Comparison of ENCODE assay signal across 1 cellular context in genomic region chr1:22910986-22911651, GRCh38.
TF ChIP-seq lines count a peak whose summit lies in the region.

No MANE protein-coding gene starts in this region.

TF ChIP-seq in HEK293, 187 proteins besides CTCF, POLR2A, EP300 and RAD21 (continued from another document and continues in another):
- no peak for TF ChIP-seq ZNF449 (tag by site-specific recombination; IDR thresholded peaks at IDR 0.05)
- TF ChIP-seq ZNF658 (tag by site-specific recombination; IDR thresholded peaks at IDR 0.05), result no peak
- no peak for TF ChIP-seq REPIN1 (tag by site-specific recombination; IDR thresholded peaks at IDR 0.05; ENCODE audit: low read depth)
- TF ChIP-seq ZNF18 (tag by site-specific recombination; IDR thresholded peaks at IDR 0.05), result no peak
- no peak for TF ChIP-seq ZBTB48 (tag by site-specific recombination; IDR thresholded peaks at IDR 0.05)
- TF ChIP-seq SETDB1 (IDR thresholded peaks at IDR 0.05; ENCODE audit: insufficient read length, low read length), result no peak
- TF ChIP-seq PRDM10 (tag by site-specific recombination; IDR thresholded peaks at IDR 0.05), result no peak
- TF ChIP-seq ZBTB6 (tag by site-specific recombination; IDR thresholded peaks at IDR 0.05), result no peak
- no peak for TF ChIP-seq ZNF514 (tag by site-specific recombination; IDR thresholded peaks at IDR 0.05)
- TF ChIP-seq ELK4 (IDR thresholded peaks at IDR 0.05; ENCODE audit: borderline replicate concordance, low read depth, low read length), result no peak
- peak; percentile 63; the same call in 1 of the 2 replicates for TF ChIP-seq ZNF292 (tag by site-specific recombination; IDR thresholded peaks at IDR 0.05; ENCODE audit: borderline replicate concordance, low read depth)
- no peak for TF ChIP-seq ZNF24 (tag by site-specific recombination; IDR thresholded peaks at IDR 0.05)
- no peak for TF ChIP-seq ZBTB17 (tag by site-specific recombination; IDR thresholded peaks at IDR 0.05)
- no peak for TF ChIP-seq ZNF488 (tag by site-specific recombination; IDR thresholded peaks at IDR 0.05)
- no peak for TF ChIP-seq ZNF473 (tag by site-specific recombination; IDR thresholded peaks at IDR 0.05)
- TF ChIP-seq ZNF302 (tag by site-specific recombination; IDR thresholded peaks at IDR 0.05; ENCODE audit: low read depth), result no peak
- 0 out of 2 replicates have a peak, but pooled peaks have one; percentile 47 for TF ChIP-seq ZNF558 (tag by site-specific recombination; IDR thresholded peaks at IDR 0.05)
- no peak for TF ChIP-seq ZNF560 (tag by site-specific recombination; IDR thresholded peaks at IDR 0.05; ENCODE audit: borderline replicate concordance)
- TF ChIP-seq ZEB2 (tag by site-specific recombination; IDR thresholded peaks at IDR 0.05), result no peak
- no peak for TF ChIP-seq OVOL3 (tag by site-specific recombination; IDR thresholded peaks at IDR 0.05)
- TF ChIP-seq ZBTB10 (tag by site-specific recombination; IDR thresholded peaks at IDR 0.05), result no peak
- no peak for TF ChIP-seq TRIM28 (IDR thresholded peaks at IDR 0.05; ENCODE audit: borderline replicate concordance, low read length)
- TF ChIP-seq GLIS1 (tag by site-specific recombination; IDR thresholded peaks at IDR 0.05), result no peak
- TF ChIP-seq ZNF645 (tag by site-specific recombination; IDR thresholded peaks at IDR 0.05), result no peak
- TF ChIP-seq ZNF610 (tag by site-specific recombination; IDR thresholded peaks at IDR 0.05; ENCODE audit: borderline replicate concordance), result no peak
- peak; percentile 86 for TF ChIP-seq ZNF518A (tag by site-specific recombination; conservative IDR thresholded peaks at IDR 0.05; ENCODE audit: low read depth)
- TF ChIP-seq ZNF280C (tag by site-specific recombination; IDR thresholded peaks at IDR 0.05), result no peak
- no peak for TF ChIP-seq KLF8 (tag by site-specific recombination; IDR thresholded peaks at IDR 0.05)
- no peak for TF ChIP-seq FEZF1 (tag by site-specific recombination; IDR thresholded peaks at IDR 0.05)
- TF ChIP-seq SALL2 (tag by site-specific recombination; IDR thresholded peaks at IDR 0.05; ENCODE audit: borderline replicate concordance), result no peak
- no peak for TF ChIP-seq ZNF585B (tag by site-specific recombination; IDR thresholded peaks at IDR 0.05)
- no peak for TF ChIP-seq YY1 (tag by site-specific recombination; IDR thresholded peaks at IDR 0.05)
- TF ChIP-seq ZNF112 (tag by site-specific recombination; IDR thresholded peaks at IDR 0.05), result no peak
